In genomic region chr17:59278401-59278800, GRCh38 we compare ENCODE assay signal across 11 cellular contexts.
"Had no signal": no experiment of that assay in that cellular context is flagged by ENCODE, and none has a peak within 500 bp of the region (broad histone marks: within the 10 kb centered on the region; RNA-seq: fewer than 3 reads in every experiment).

No MANE protein-coding gene starts in this region.

- ATAC-seq: activated CD8-positive, alpha-beta memory T cell treated with anti-CD3 and anti-CD28 coated beads, Interleukin-2, amount 10 ng/mL, durations not matched to agents 7 days and 5 days; left colon had no signal

- DNase-seq: activated CD4-positive, alpha-beta T cell treated with anti-CD3 and anti-CD28 coated beads, Interleukin-2, amount 50 U/mL, for 1 hour; activated CD8-positive, alpha-beta memory T cell treated with anti-CD3 and anti-CD28 coated beads, Interleukin-2, amount 10 ng/mL, durations not matched to agents 7 days and 5 days; activated effector memory CD4-positive, alpha-beta T cell treated with anti-CD3 and anti-CD28 coated beads, Interleukin-2, amount 50 U/mL, for 16 hours; activated T-cell treated with anti-CD3 and anti-CD28 coated beads, Interleukin-2, amount 50 U/mL, for 24 hours; esophagus squamous epithelium; foreskin fibroblast; immature natural killer cell; left colon; mesendoderm; ovary; stimulated activated CD4-positive, alpha-beta T cell treated with anti-CD3 and anti-CD28 coated beads, Interleukin-4, amount 100 ng/mL, for 24 hours had no signal
